In the genomic region with DNA sequence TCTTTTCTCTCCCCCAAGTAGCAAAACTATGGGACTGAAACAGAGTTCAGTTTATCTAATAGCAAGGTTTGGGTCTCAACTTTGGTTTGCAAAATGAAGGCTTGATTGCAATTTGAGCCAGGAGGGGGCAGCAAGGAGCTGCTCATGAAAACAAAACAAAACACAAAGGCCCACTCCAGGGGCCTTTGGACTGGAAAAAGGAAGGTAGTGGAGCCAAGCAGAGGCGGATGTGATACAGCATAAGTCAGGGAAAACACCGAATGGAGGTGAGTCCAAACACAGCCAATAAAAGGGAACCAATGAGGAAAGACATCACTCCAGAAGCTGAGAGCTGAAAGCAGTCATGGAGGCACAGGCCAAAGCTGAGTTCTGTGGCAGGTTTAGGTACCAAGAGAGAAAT, we compare ENCODE assay signal across 8 cellular contexts.
DNase-seq lines count a peak whose midpoint lies in the region; ATAC-seq and TF ChIP-seq lines count a peak whose summit lies in the region.

No MANE protein-coding gene starts in this region.

- H3K9me3 ChIP-seq in cardiac muscle cell (ENCODE audit: low read depth), result no peaks in the 10 kb centered on the region
- H3K9me3 ChIP-seq in PC-3 (ENCODE audit: low read length), result no peaks in the 10 kb centered on the region

- intact Hi-C loops in Right ventricle myocardium superior (cut with DNase I) (no loop called here), PC-3 (cut with micrococcal nuclease) (loop anchor here (1.0 to 2.0 kb wide), 4 partner anchors 118 to 866 kb away; no protein-coding TSS in a partner anchor)

- peak; percentile 73 for TF ChIP-seq CTCF in cardiac muscle cell (IDR thresholded peaks at IDR 0.05; ENCODE audit: low read depth, low read length)
- peak; percentile 89 for TF ChIP-seq CTCF in PC-3 (conservative IDR thresholded peaks at IDR 0.05; ENCODE audit: low read depth, low read length)

- H3K27me3 ChIP-seq in cardiac muscle cell (no peaks in the 10 kb centered on the region), PC-3 (ENCODE audit: low read length) (no peaks in the 10 kb centered on the region)

- H3K36me3 Mint-ChIP-seq in activated naive CD4-positive, alpha-beta T cell treated with anti-CD3 and anti-CD28 coated beads, Interleukin-2, amount 50 U/mL, for 72 hours, result no peaks in the 10 kb centered on the region
- H3K36me3 Mint-ChIP-seq in immature natural killer cell, result no peaks in the 10 kb centered on the region

- H3K9me3 Mint-ChIP-seq in activated naive CD4-positive, alpha-beta T cell treated with anti-CD3 and anti-CD28 coated beads, Interleukin-2, amount 50 U/mL, for 72 hours, result no peaks in the 10 kb centered on the region
- no peaks in the 10 kb centered on the region for H3K9me3 Mint-ChIP-seq in immature natural killer cell

- DNase-seq in cardiac muscle cell (ENCODE audit: low read depth in 1 of 2, low spot score in 1 of 2) (peak; percentile 44 to 81), Right ventricle myocardium superior (no peak), PC-3 (peak; percentile 79), immature natural killer cell (peak; percentile 2 to 3 (median 3))
- DNase-seq in activated naive CD4-positive, alpha-beta T cell treated with anti-CD3 and anti-CD28 coated beads, Interleukin-2, amount 50 U/mL, for 72 hours (ENCODE audit: low spot score in 2 of 2), result peak in 1 of 2 donors; percentile 56
- peak; percentile 45 for DNase-seq in stimulated activated CD4-positive, alpha-beta T cell treated with anti-CD3 and anti-CD28 coated beads, Interleukin-4, amount 100 ng/mL, for 1 hour

- H3K4me3 Mint-ChIP-seq in immature natural killer cell, result no peak overlapping the region

- H3K4me1 ChIP-seq in cardiac muscle cell (ENCODE audit: low read depth) (no peaks in the 10 kb centered on the region), PC-3 (ENCODE audit: insufficient read depth, low read length) (peaks cover 5% of the 10 kb centered on the region)

- H3K27ac Mint-ChIP-seq in activated naive CD4-positive, alpha-beta T cell treated with anti-CD3 and anti-CD28 coated beads, Interleukin-2, amount 50 U/mL, for 72 hours, result peak overlapping the region; percentile 8 to 53
- H3K27ac Mint-ChIP-seq in immature natural killer cell, result no peak overlapping the region

- H3K36me3 ChIP-seq in cardiac muscle cell, result no peaks in the 10 kb centered on the region
- H3K36me3 ChIP-seq in PC-3 (ENCODE audit: low read depth, low read length), result no peaks in the 10 kb centered on the region

- POLR2A ChIA-PET in PC-3 (lab: Charles Lee; ENCODE audit: unreplicated experiment), result no interaction called here

- no peaks in the 10 kb centered on the region for H3K4me1 Mint-ChIP-seq in immature natural killer cell

- no peak overlapping the region for H3K4me2 ChIP-seq in PC-3 (ENCODE audit: low read length)

- BruUV-seq in PC-3 (replicated peaks; lab: Mats Ljungman, UMichigan), result no TSS peak

- ATAC-seq in Right ventricle myocardium superior (ENCODE audit: poor library complexity), result no peak
- peak; percentile 66 for ATAC-seq in HG02870 (IDR thresholded peaks at IDR 0.05; ENCODE audit: unreplicated experiment)
- peak; percentile 68 for ATAC-seq in PC-3
- peak in 1 of 2 donors; percentile 28 for ATAC-seq in activated naive CD4-positive, alpha-beta T cell treated with anti-CD3 and anti-CD28 coated beads, Interleukin-2, amount 50 U/mL, for 72 hours
- no peak for ATAC-seq in GM21526 (IDR thresholded peaks at IDR 0.05; ENCODE audit: low FRiP score, unreplicated experiment)

- H3K27me3 Mint-ChIP-seq in immature natural killer cell (ENCODE audit: low read depth in 3 of 3), result no peaks in the 10 kb centered on the region

- no peak overlapping the region for H3K9ac ChIP-seq in PC-3 (ENCODE audit: low read length)

- H3K79me2 ChIP-seq in PC-3 (ENCODE audit: low read length), result no peaks in the 10 kb centered on the region

- peak overlapping the region; percentile 70 for H2AFZ ChIP-seq in PC-3 (ENCODE audit: low read length)

- CTCF ChIA-PET in PC-3 (lab: Charles Lee), result interaction anchor here (0.5 to 1.0 kb wide), 5 partner anchors 52 to 866 kb away, joined by 3 to 6 read pairs (median 4); no protein-coding TSS in a partner anchor

- H3K27ac ChIP-seq in cardiac muscle cell (no peak overlapping the region), PC-3 (ENCODE audit: low read length) (no peak overlapping the region)

- H3F3A ChIP-seq in PC-3 (ENCODE audit: low read length, unreplicated experiment), result no peaks in the 10 kb centered on the region

- H3K9me2 ChIP-seq in PC-3 (replicated peaks; ENCODE audit: low read length), result no peaks in the 10 kb centered on the region

- no peaks in the 10 kb centered on the region for H4K20me1 ChIP-seq in PC-3 (ENCODE audit: low read length)

- H3K4me3 ChIP-seq in cardiac muscle cell (no peak overlapping the region), PC-3 (ENCODE audit: low read length) (no peak overlapping the region)

Comparison
In these comparisons a context has a peak if more than half of its experiments do, and no peak if none do; other contexts are left out.
1. ATAC-seq: peak in HG02870 (single experiment) and PC-3 (single experiment); none in Right ventricle myocardium superior (single experiment) and GM21526 (single experiment).
2. H3K27ac Mint-ChIP-seq: peak in activated naive CD4-positive, alpha-beta T cell treated with anti-CD3 and anti-CD28 coated beads, Interleukin-2, amount 50 U/mL, for 72 hours (2 of 2); none in immature natural killer cell (0 of 6).